11 cellular contexts compared by ENCODE assay signal in genomic region chr13:75704942-75705320, GRCh38.
DNase-seq lines count a peak whose midpoint lies in the region; ATAC-seq and TF ChIP-seq lines count a peak whose summit lies in the region.
"Had no signal": no experiment of that assay in that cellular context is flagged by ENCODE, and none has a peak within 500 bp of the region (broad histone marks: within the 10 kb centered on the region; RNA-seq: fewer than 3 reads in every experiment).

No MANE protein-coding gene starts in this region.

- no peak overlapping the region for H3K4me3 ChIP-seq in body of pancreas
- H3K4me3 ChIP-seq in lower lobe of right lung = peak overlapping the region; percentile 12
- H3K4me3 ChIP-seq: right lobe of liver had no signal

- intact Hi-C loops in body of pancreas (cut with DNase I) (no loop called here), lower lobe of right lung (cut with DNase I) (no loop called here)

- H3K9me3 ChIP-seq in body of pancreas = no peaks in the 10 kb centered on the region
- no peaks in the 10 kb centered on the region for H3K9me3 ChIP-seq in lower lobe of right lung
- H3K9me3 ChIP-seq: right lobe of liver had no signal

- WGBS in body of pancreas, 2 donors = 16 to 18% methylated on average over 10 of the region's 10 CpGs

- TF ChIP-seq CTCF in 22Rv1 (IDR thresholded peaks at IDR 0.05) (peak; percentile 20; the same call in 1 of the 2 replicates), body of pancreas (IDR thresholded peaks at IDR 0.05) (peak in 4 of 7 experiments; percentile 30 to 51 (median 42)), lower lobe of right lung (IDR thresholded peaks at IDR 0.05) (no peak)

- ATAC-seq in body of pancreas (peak; percentile 93), lower lobe of right lung (peak; percentile 93 to 94), GM19324 (IDR thresholded peaks at IDR 0.05; ENCODE audit: low FRiP score, unreplicated experiment) (no peak), GM21825 (IDR thresholded peaks at IDR 0.05; ENCODE audit: unreplicated experiment) (no peak), GM18502 (IDR thresholded peaks at IDR 0.05; ENCODE audit: poor library complexity, unreplicated experiment) (no peak)

- no peaks in the 10 kb centered on the region for H3K27me3 ChIP-seq in body of pancreas
- H3K27me3 ChIP-seq in lower lobe of right lung (ENCODE audit: low read depth) = no peaks in the 10 kb centered on the region
- H3K27me3 ChIP-seq: right lobe of liver had no signal

- peak in 1 of 3 donors; percentile 17 for TF ChIP-seq POLR2A in body of pancreas (IDR thresholded peaks at IDR 0.05)

- H3K4me1 ChIP-seq in body of pancreas (peaks cover 15% of the 10 kb centered on the region), lower lobe of right lung (peaks cover 11% of the 10 kb centered on the region)

- DNase-seq in HPDE6-E6E7 (ENCODE audit: extremely low spot score) (peak; percentile 67), body of pancreas (peak; percentile 64 to 83 (median 68)), lower lobe of right lung (peak; percentile 79), NCI-H1105 treated with DMSO at 0.1 percent for 48 hours (lab: John Stamatoyannopoulos, UW) (no peak)
- DNase-seq: endodermal cell, NCI-H2227 treated with DMSO at 0.1 percent for 48 hours had no signal

- H3K36me3 ChIP-seq in body of pancreas (replicated peaks in 1 of 2; ENCODE audit: insufficient read depth in 1 of 2, low read depth in 2 of 2) (no peaks in the 10 kb centered on the region), lower lobe of right lung (no peaks in the 10 kb centered on the region)
- H3K36me3 ChIP-seq: right lobe of liver had no signal

- H3K27ac ChIP-seq in 22Rv1 = peak overlapping the region; percentile 60
- peak overlapping the region; percentile 35 to 80 (median 74) for H3K27ac ChIP-seq in body of pancreas
- peak overlapping the region; percentile 82 for H3K27ac ChIP-seq in lower lobe of right lung
- H3K27ac ChIP-seq: right lobe of liver had no signal

Comparison
In these comparisons a context has a peak if more than half of its experiments do, and no peak if none do; other contexts are left out.
1. ATAC-seq: peak in body of pancreas (single experiment) and lower lobe of right lung (2 of 2); none in GM19324 (single experiment), GM21825 (single experiment) and GM18502 (single experiment).
2. Peak in every context shown above with its lines, with median percentiles within 50 percentile points of each other: H3K27ac ChIP-seq.